Comparison of ENCODE assay signal across 10 cellular contexts in genomic region chr4:3766791-3767561, GRCh38. TPM values are rescaled to one million over a fixed set of nuclear protein-coding genes. Genes with fewer than 3 reads are reported as not detected.
A peak's percentile ranks its signal among the peaks of the same experiment; 100 is the strongest.
DNase-seq lines count a peak whose midpoint lies in the region; ATAC-seq and TF ChIP-seq lines count a peak whose summit lies in the region.
"Had no signal": no experiment of that assay in that cellular context is flagged by ENCODE, and none has a peak within 500 bp of the region (broad histone marks: within the 10 kb centered on the region; RNA-seq: fewer than 3 reads in every experiment).

No MANE protein-coding gene starts in this region.

- H2AFZ ChIP-seq in GM23338 = 0 out of 2 replicates have a peak overlapping the region, but pooled peaks have one; percentile 28
- H2AFZ ChIP-seq in mammary epithelial cell (ENCODE audit: low read depth, low read length) = no peak overlapping the region
- H2AFZ ChIP-seq: parathyroid adenoma had no signal

- POLR2A ChIA-PET in A673 (lab: Charles Lee; ENCODE audit: low non-redundant PET) = no interaction called here

- H3K4me3 ChIP-seq in A673 (ENCODE audit: low read depth, low read length, poor library complexity, severe bottlenecking) (peak overlapping the region; percentile 39), GM23338 (peak overlapping the region; percentile 48; the same call in 1 of the 2 replicates), mammary epithelial cell (replicated peaks in 1 of 3; ENCODE audit: insufficient read depth in 1 of 3, low read depth in 2 of 3, low read length in 3 of 3) (no peak overlapping the region)

- peak overlapping the region; percentile 83 for H3K4me3 Mint-ChIP-seq in GM23338
- peak overlapping the region in 5 of 8 donors; percentile 23 to 76 (median 30) for H3K4me3 Mint-ChIP-seq in naive B cell

- peaks cover 8% of the 10 kb centered on the region for H3K4me1 ChIP-seq in A673 (ENCODE audit: insufficient read depth, low read length, poor library complexity, severe bottlenecking)
- peaks cover 3% of the 10 kb centered on the region for H3K4me1 ChIP-seq in GM23338 (ENCODE audit: insufficient read depth)
- no peaks in the 10 kb centered on the region for H3K4me1 ChIP-seq in mammary epithelial cell (ENCODE audit: insufficient read depth, low read length)
- H3K4me1 ChIP-seq: parathyroid adenoma had no signal

- H3K4me1 Mint-ChIP-seq in GM23338 = peaks cover 25% of the 10 kb centered on the region
- H3K4me1 Mint-ChIP-seq in naive B cell = peaks cover 3 to 11% (median 5%) of the 10 kb centered on the region in 3 donors

- DNase-seq in A673 (ENCODE audit: low spot score) (peak; percentile 71), GM23338 (ENCODE audit: low spot score) (peak; percentile 89), mammary epithelial cell (peak; percentile 10), naive B cell (no peak), amniotic stem cell (lab: John Stamatoyannopoulos, UW) (no peak)
- DNase-seq: cerebellar nuclear complex had no signal

- H3K9me3 Mint-ChIP-seq in GM23338 (peaks cover 6% of the 10 kb centered on the region; the same call in 1 of the 3 replicates), naive B cell (peaks cover 0 to 2% (median 0%) of the 10 kb centered on the region in 7 donors)

- dilution Hi-C loops in mammary epithelial cell (cut with HindIII; ENCODE audit: low sequenced_read_pairs) = no loop called here

- H3K27ac ChIP-seq in A673 (ENCODE audit: low read depth, low read length, poor library complexity, severe bottlenecking) = no peak overlapping the region
- H3K27ac ChIP-seq in GM23338 (ENCODE audit: low read depth) = no peak overlapping the region
- no peak overlapping the region for H3K27ac ChIP-seq in mammary epithelial cell (ENCODE audit: insufficient read depth, low read depth, low read length)
- H3K27ac ChIP-seq: parathyroid adenoma had no signal

- TF ChIP-seq CTCF in A673 (conservative IDR thresholded peaks at IDR 0.05; ENCODE audit: low read depth, low read length) = no peak; the same call in 1 of the 2 replicates
- TF ChIP-seq CTCF in GM23338 (conservative IDR thresholded peaks at IDR 0.05; ENCODE audit: low read depth in 2 of 2) = peak in 1 of 2 experiments; percentile 73; a peak in 2 of 4 replicates
- TF ChIP-seq CTCF in mammary epithelial cell (conservative IDR thresholded peaks at IDR 0.05 in 1 of 2, IDR thresholded peaks at IDR 0.05 in 1 of 2; ENCODE audit: extremely low read depth in 1 of 2, insufficient read depth in 1 of 2, low read depth in 1 of 2, low read length in 2 of 2) = no peak

- ATAC-seq in GM23338 (peak; percentile 51), naive B cell (ENCODE audit: low read depth in 2 of 2) (no peak), GM21423 (IDR thresholded peaks at IDR 0.05; ENCODE audit: unreplicated experiment) (no peak), HG03159 (IDR thresholded peaks at IDR 0.05; ENCODE audit: unreplicated experiment) (no peak), GM18861 (IDR thresholded peaks at IDR 0.05; ENCODE audit: unreplicated experiment) (no peak)

- H3K36me3 ChIP-seq in A673 (ENCODE audit: insufficient read depth, low read length, poor library complexity, severe bottlenecking) = no peaks in the 10 kb centered on the region
- no peaks in the 10 kb centered on the region for H3K36me3 ChIP-seq in GM23338 (ENCODE audit: insufficient read depth)
- H3K36me3 ChIP-seq in mammary epithelial cell (ENCODE audit: insufficient read depth, low read length) = no peaks in the 10 kb centered on the region

- H3K27me3 ChIP-seq in A673 (replicated peaks; ENCODE audit: insufficient read depth, low read depth, low read length, poor library complexity) (peaks cover 17% of the 10 kb centered on the region), GM23338 (ENCODE audit: insufficient read depth) (peaks cover 34% of the 10 kb centered on the region), mammary epithelial cell (ENCODE audit: insufficient read depth, low read length) (peaks cover 10% of the 10 kb centered on the region)

- no peak overlapping the region for H3K27ac Mint-ChIP-seq in GM23338
- no peak overlapping the region for H3K27ac Mint-ChIP-seq in naive B cell

- WGBS in mammary epithelial cell (ENCODE audit: low coverage, missing lambda C conversion rate) = 0% methylated on average over 1 of the region's 106 CpGs

- peak overlapping the region; percentile 70 for H3K4me2 ChIP-seq in GM23338
- H3K4me2 ChIP-seq in mammary epithelial cell (ENCODE audit: insufficient read depth, low read depth, low read length) = no peak overlapping the region

- CTCF ChIA-PET in A673 (lab: Charles Lee) = interaction anchor here (1.1 to 1.8 kb wide), 2 partner anchors 17 to 41 kb away, joined by 4 to 5 read pairs; no protein-coding TSS in a partner anchor
- CTCF ChIA-PET in mammary epithelial cell (lab: Charles Lee; ENCODE audit: low non-redundant PET) = no interaction called here

- peaks cover 6% of the 10 kb centered on the region for H3F3A ChIP-seq in GM23338 (replicated peaks; ENCODE audit: low read depth)

- H4K20me1 ChIP-seq in GM23338 (replicated peaks; ENCODE audit: insufficient read depth) (no peaks in the 10 kb centered on the region), mammary epithelial cell (ENCODE audit: insufficient read depth, low read length) (peaks cover 4% of the 10 kb centered on the region)

- BruUV-seq in A673 (replicated peaks; lab: Mats Ljungman, UMichigan) (no TSS peak), mammary epithelial cell (replicated peaks; lab: Mats Ljungman, UMichigan) (no TSS peak)

- H3K9me3 ChIP-seq in A673 (ENCODE audit: low read depth, low read length, poor library complexity, severe bottlenecking) (no peaks in the 10 kb centered on the region), mammary epithelial cell (replicated peaks; ENCODE audit: insufficient read depth, low read length) (peaks cover 4% of the 10 kb centered on the region)

- in situ Hi-C loops in mammary epithelial cell (cut with MboI; ENCODE audit: low sequenced_read_pairs in 2 of 2) = no loop called here

- H3K36me3 Mint-ChIP-seq in GM23338 (ENCODE audit: low read depth) (no peaks in the 10 kb centered on the region), naive B cell (no peaks in the 10 kb centered on the region)

- no peaks in the 10 kb centered on the region for H3K9me2 ChIP-seq in GM23338 (ENCODE audit: insufficient read depth)

- H3K79me2 ChIP-seq in GM23338 (replicated peaks; ENCODE audit: insufficient read depth) (no peaks in the 10 kb centered on the region), mammary epithelial cell (ENCODE audit: insufficient read depth, low read length) (no peaks in the 10 kb centered on the region)
- H3K79me2 ChIP-seq: parathyroid adenoma had no signal

- no peak overlapping the region for H3K9ac ChIP-seq in mammary epithelial cell (ENCODE audit: insufficient read depth, low read length)
- H3K9ac ChIP-seq: parathyroid adenoma had no signal

- intact Hi-C loops in A673 (cut with micrococcal nuclease; ENCODE audit: unreplicated experiment) = no loop called here
- intact Hi-C loops in mammary epithelial cell (cut with micrococcal nuclease) = loop anchor here (5.0 kb wide), 1 partner anchor 115 kb away; no protein-coding TSS in a partner anchor

- peaks cover 30% of the 10 kb centered on the region for H3K27me3 Mint-ChIP-seq in GM23338 (ENCODE audit: insufficient read depth, low read depth, poor library complexity)
- peaks cover 15 to 61% (median 44%) of the 10 kb centered on the region in 3 donors for H3K27me3 Mint-ChIP-seq in naive B cell

TF ChIP-seq in GM23338, 12 proteins besides CTCF, POLR2A, EP300 and RAD21:
- no peak for TF ChIP-seq CREB1 (CRISPR knock-in tag; IDR thresholded peaks at IDR 0.05; ENCODE audit: low read depth)
- no peak for TF ChIP-seq EZH2 (IDR thresholded peaks at IDR 0.05; ENCODE audit: low read depth, unreplicated experiment)
- TF ChIP-seq REST (IDR thresholded peaks at IDR 0.05; ENCODE audit: unreplicated experiment) = no peak
- no peak for TF ChIP-seq ZNF331 (CRISPR knock-in tag; IDR thresholded peaks at IDR 0.05; ENCODE audit: low read depth)
- TF ChIP-seq NANOG (IDR thresholded peaks at IDR 0.05; ENCODE audit: borderline replicate concordance) = no peak

RNA-seq across cellular contexts. Expression of gene ADRA2C, which starts 0.8 kb away (rescaled TPM):
- total RNA-seq in A673 (2021) (14.8 and 16.7 TPM in 2 replicates), mammary epithelial cell (under 1 TPM in 1 of 2 donors, not detected in 1; 0.50 TPM)
- 16.3 and 16.6 TPM in 2 replicates for total RNA-seq in GM23338 (2014; rRNA removed; shearing (Covaris generic))
- polyA plus RNA-seq in GM23338 (2016; fragmentation: Nextera tagmentation; extraction: Ambion mirVana) (3.0 and 4.1 TPM in 2 replicates), mammary epithelial cell (0.03 TPM), naive B cell (ENCODE audit: low read depth in 6 of 6) (not detected)
- not detected for polyA minus RNA-seq in mammary epithelial cell

Comparison
In these comparisons a context has a peak if more than half of its experiments do, and no peak if none do; other contexts are left out.
1. DNase-seq: peak in A673 (single experiment), GM23338 (single experiment) and mammary epithelial cell (single experiment); none in naive B cell (single experiment) and amniotic stem cell (single experiment).
2. H3K4me3 ChIP-seq: peak in A673 (single experiment) and GM23338 (single experiment); none in mammary epithelial cell (0 of 3).
3. RNA of gene ADRA2C, which starts 0.8 kb away (total RNA-seq): 16.3 to 16.6 TPM in GM23338 and 14.8 to 16.7 TPM in A673; 0.50 TPM in mammary epithelial cell; every median in the first group is over 10 times any median in the second.